Comparison of ENCODE assay signal across 2 cellular contexts in the genomic region with DNA sequence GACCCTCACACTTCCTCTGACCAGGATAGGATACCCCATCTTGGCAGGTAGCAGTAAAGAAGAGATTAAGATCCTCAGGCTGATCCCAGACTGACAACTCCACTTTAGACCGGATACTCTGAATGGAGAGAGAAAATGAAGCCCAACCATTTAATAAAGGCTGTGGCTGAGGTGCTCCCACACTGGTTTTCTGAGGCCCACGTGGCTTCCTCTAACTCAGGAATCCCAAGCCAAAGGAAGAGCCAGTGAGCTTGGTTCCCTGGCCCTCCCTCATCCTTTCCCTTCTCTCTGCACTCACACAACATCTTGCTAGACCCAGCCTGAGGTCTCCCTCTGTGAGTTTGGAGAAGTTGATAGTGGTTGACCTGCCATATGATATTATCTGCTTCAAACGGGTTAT.
TF ChIP-seq lines count a peak whose summit lies in the region.

No MANE protein-coding gene starts in this region.

TF ChIP-seq in A549, 52 proteins besides CTCF, POLR2A, EP300 and RAD21 (continued from another document):
- TF ChIP-seq HOXB5 (CRISPR knock-in tag; IDR thresholded peaks at IDR 0.05) (no peak), RNF2 (IDR thresholded peaks at IDR 0.05; ENCODE audit: borderline replicate concordance, low read depth) (no peak), TFCP2L1 (CRISPR knock-in tag; IDR thresholded peaks at IDR 0.05) (no peak), ELK1 (IDR thresholded peaks at IDR 0.05; ENCODE audit: low read depth, low read length) (no peak), ESRRA (IDR thresholded peaks at IDR 0.05; ENCODE audit: borderline replicate concordance, low read length) (no peak), MAX (IDR thresholded peaks at IDR 0.05) (no peak)

TF ChIP-seq in IMR-90, 13 proteins besides CTCF, POLR2A, EP300 and RAD21:
- TF ChIP-seq NFE2L2 (IDR thresholded peaks at IDR 0.05; ENCODE audit: low read depth, low read length) (no peak), FOS (IDR thresholded peaks at IDR 0.05; ENCODE audit: low read depth, low read length) (no peak), SMC3 (IDR thresholded peaks at IDR 0.05; ENCODE audit: low read depth, low read length) (no peak), CHD1 (IDR thresholded peaks at IDR 0.05; ENCODE audit: low read depth, low read length) (no peak), MAZ (IDR thresholded peaks at IDR 0.05; ENCODE audit: borderline replicate concordance, low read depth, low read length) (no peak), MXI1 (IDR thresholded peaks at IDR 0.05; ENCODE audit: borderline replicate concordance, low read depth, low read length) (no peak), CEBPB (IDR thresholded peaks at IDR 0.05; ENCODE audit: low read depth, low read length) (no peak), RFX5 (IDR thresholded peaks at IDR 0.05; ENCODE audit: low read depth, low read length) (no peak), RCOR1 (IDR thresholded peaks at IDR 0.05; ENCODE audit: insufficient replicate concordance, low read length) (no peak), ELK1 (IDR thresholded peaks at IDR 0.05; ENCODE audit: borderline replicate concordance, low read depth, low read length) (no peak), BHLHE40 (IDR thresholded peaks at IDR 0.05; ENCODE audit: low read depth, low read length) (no peak), MAFK (IDR thresholded peaks at IDR 0.05; ENCODE audit: low read depth, low read length) (no peak)
- TF ChIP-seq, protein P1, sequence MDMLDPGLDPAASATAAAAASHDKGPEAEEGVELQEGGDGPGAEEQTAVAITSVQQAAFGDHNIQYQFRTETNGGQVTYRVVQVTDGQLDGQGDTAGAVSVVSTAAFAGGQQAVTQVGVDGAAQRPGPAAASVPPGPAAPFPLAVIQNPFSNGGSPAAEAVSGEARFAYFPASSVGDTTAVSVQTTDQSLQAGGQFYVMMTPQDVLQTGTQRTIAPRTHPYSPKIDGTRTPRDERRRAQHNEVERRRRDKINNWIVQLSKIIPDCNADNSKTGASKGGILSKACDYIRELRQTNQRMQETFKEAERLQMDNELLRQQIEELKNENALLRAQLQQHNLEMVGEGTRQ (IDR thresholded peaks at IDR 0.05; ENCODE audit: low read depth, low read length): no peak
